ENCODE assay signal across 8 cellular contexts in the genomic region with DNA sequence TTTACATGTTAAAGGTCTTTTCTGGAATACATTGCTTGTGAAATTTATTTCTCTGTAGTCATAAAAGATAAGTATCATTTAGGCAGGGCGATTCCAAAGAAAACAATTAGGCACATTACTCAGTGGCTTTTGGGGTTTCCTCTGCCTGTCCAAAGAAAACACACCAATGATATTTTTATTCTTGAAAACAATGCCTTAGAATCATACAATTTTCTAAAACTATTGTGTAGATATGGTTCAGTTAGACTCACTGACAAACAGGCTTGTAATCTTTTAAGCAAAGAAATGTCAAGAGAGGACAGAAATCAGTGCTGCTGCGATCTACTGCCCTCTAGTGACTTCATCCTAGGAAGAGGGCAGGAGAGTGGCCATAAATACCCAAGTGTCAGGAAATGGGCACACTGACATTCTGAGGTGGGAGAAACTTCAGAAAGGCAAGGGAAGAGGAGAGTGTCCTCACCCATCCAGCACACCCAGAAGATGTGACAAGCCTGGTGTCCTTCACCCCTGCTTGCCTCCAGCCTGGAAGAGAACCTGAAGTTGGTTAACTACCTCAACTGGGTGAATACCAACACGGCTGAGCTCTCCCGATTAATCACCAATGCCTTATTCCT.
DNase-seq lines count a peak whose midpoint lies in the region; ATAC-seq and TF ChIP-seq lines count a peak whose summit lies in the region.

No MANE protein-coding gene starts in this region.

- H3K9me3 ChIP-seq in Loucy (ENCODE audit: insufficient read depth, low read depth, low read length), result no peaks in the 10 kb centered on the region

- H3K4me3 Mint-ChIP-seq in activated T-cell treated with anti-CD3 and anti-CD28 coated beads, Interleukin-2, amount 50 U/mL, for 24 hours, result no peak overlapping the region
- H3K4me3 Mint-ChIP-seq in activated B cell treated with CpG ODN at 0.5 μM for 24 hours, result no peak overlapping the region

- H3K36me3 ChIP-seq in Loucy (ENCODE audit: insufficient read depth, low read length), result peaks cover 80% of the 10 kb centered on the region

- H3K4me3 ChIP-seq in Loucy (ENCODE audit: low read length, poor library complexity, severe bottlenecking), result no peak overlapping the region
- no peak overlapping the region for H3K4me3 ChIP-seq in fibroblast of mammary gland (ENCODE audit: control insufficient read depth, low read depth, low read length)

- H3F3A ChIP-seq in Loucy (ENCODE audit: low read depth), result no peaks in the 10 kb centered on the region

- no peaks in the 10 kb centered on the region for H3K79me2 ChIP-seq in Loucy (ENCODE audit: insufficient read depth, low read length)

- no peak overlapping the region for H3K9ac ChIP-seq in Loucy (ENCODE audit: low read depth, low read length, poor library complexity, severe bottlenecking)

- ATAC-seq in activated B cell treated with CpG ODN at 0.5 μM for 24 hours (ENCODE audit: low read depth), result peak; percentile 40
- no peak for ATAC-seq in HG03460 (IDR thresholded peaks at IDR 0.05; ENCODE audit: unreplicated experiment)
- no peak for ATAC-seq in HG02678 (IDR thresholded peaks at IDR 0.05; ENCODE audit: unreplicated experiment)

- CTCF ChIA-PET in activated B cell treated with CpG ODN at 0.5 μM for 24 hours (lab: Charles Lee), result interaction anchor here (0.6 to 1.0 kb wide), 2 partner anchors 14 to 576 kb away, joined by 3 to 4 read pairs; no protein-coding TSS in a partner anchor

- intact Hi-C loops in activated B cell treated with CpG ODN at 0.5 μM for 24 hours (cut with micrococcal nuclease), result loop anchor here (2.0 to 5.0 kb wide), 2 partner anchors 363 to 561 kb away; no protein-coding TSS in a partner anchor

- DNase-seq in activated T-cell treated with anti-CD3 and anti-CD28 coated beads, Interleukin-2, amount 50 U/mL, for 24 hours, result no peak
- DNase-seq in activated T-cell treated with anti-CD3 and anti-CD28 coated beads, Interleukin-2, amount 50 U/mL, for 1 hour, result no peak
- DNase-seq in activated B cell treated with CpG ODN at 0.5 μM for 24 hours (no peak), fibroblast of mammary gland (ENCODE audit: low read depth) (peak; percentile 74), non-pigmented ciliary epithelial cell (ENCODE audit: low read depth) (peak; percentile 18)

- POLR2A ChIA-PET in activated B cell treated with CpG ODN at 0.5 μM for 24 hours (lab: Charles Lee), result no interaction called here

- peak; percentile 70 for TF ChIP-seq CTCF in Loucy (conservative IDR thresholded peaks at IDR 0.05; ENCODE audit: low read length)
- TF ChIP-seq CTCF in activated B cell treated with CpG ODN at 0.5 μM for 24 hours (IDR thresholded peaks at IDR 0.05), result no peak
- TF ChIP-seq CTCF in fibroblast of mammary gland (conservative IDR thresholded peaks at IDR 0.05; ENCODE audit: control insufficient read depth, insufficient read depth, low read depth, low read length), result peak; percentile 77

- H3K27ac Mint-ChIP-seq in activated T-cell treated with anti-CD3 and anti-CD28 coated beads, Interleukin-2, amount 50 U/mL, for 24 hours, result peak overlapping the region; percentile 90
- no peak overlapping the region for H3K27ac Mint-ChIP-seq in activated B cell treated with CpG ODN at 0.5 μM for 24 hours

- H3K4me2 ChIP-seq in Loucy (ENCODE audit: low read depth, low read length, poor library complexity, severe bottlenecking), result no peak overlapping the region

- no peaks in the 10 kb centered on the region for H3K27me3 Mint-ChIP-seq in activated T-cell treated with anti-CD3 and anti-CD28 coated beads, Interleukin-2, amount 50 U/mL, for 24 hours
- H3K27me3 Mint-ChIP-seq in activated B cell treated with CpG ODN at 0.5 μM for 24 hours, result no peaks in the 10 kb centered on the region

- H3K9me3 Mint-ChIP-seq in activated T-cell treated with anti-CD3 and anti-CD28 coated beads, Interleukin-2, amount 50 U/mL, for 24 hours, result no peaks in the 10 kb centered on the region
- no peaks in the 10 kb centered on the region for H3K9me3 Mint-ChIP-seq in activated B cell treated with CpG ODN at 0.5 μM for 24 hours

- peaks cover 6% of the 10 kb centered on the region for H3K4me1 ChIP-seq in Loucy (ENCODE audit: insufficient read depth, low read length, poor library complexity, severe bottlenecking)

- peaks cover 92% of the 10 kb centered on the region for H3K36me3 Mint-ChIP-seq in activated T-cell treated with anti-CD3 and anti-CD28 coated beads, Interleukin-2, amount 50 U/mL, for 24 hours (ENCODE audit: low read depth)
- peaks cover 87% of the 10 kb centered on the region for H3K36me3 Mint-ChIP-seq in activated B cell treated with CpG ODN at 0.5 μM for 24 hours (ENCODE audit: low read depth)

- H3K4me1 Mint-ChIP-seq in activated T-cell treated with anti-CD3 and anti-CD28 coated beads, Interleukin-2, amount 50 U/mL, for 24 hours (ENCODE audit: low read depth), result peaks cover 42% of the 10 kb centered on the region
- H3K4me1 Mint-ChIP-seq in activated B cell treated with CpG ODN at 0.5 μM for 24 hours, result peaks cover 3% of the 10 kb centered on the region

- H3K9me2 ChIP-seq in Loucy (replicated peaks; ENCODE audit: low read depth, low read length), result no peaks in the 10 kb centered on the region

- H3K27me3 ChIP-seq in Loucy (ENCODE audit: insufficient read depth, low read length, poor library complexity, severe bottlenecking), result no peaks in the 10 kb centered on the region

- no peaks in the 10 kb centered on the region for H4K20me1 ChIP-seq in Loucy (ENCODE audit: insufficient read depth, low read length, poor library complexity, severe bottlenecking)

- no peak overlapping the region for H2AFZ ChIP-seq in Loucy (ENCODE audit: low read length)

Comparison
In these comparisons a context has a peak if more than half of its experiments do, and no peak if none do; other contexts are left out.
1. DNase-seq: peak in fibroblast of mammary gland (single experiment) and non-pigmented ciliary epithelial cell (single experiment); none in activated T-cell treated with anti-CD3 and anti-CD28 coated beads, Interleukin-2, amount 50 U/mL, for 24 hours (single experiment), activated T-cell treated with anti-CD3 and anti-CD28 coated beads, Interleukin-2, amount 50 U/mL, for 1 hour (single experiment) and activated B cell treated with CpG ODN at 0.5 μM for 24 hours (single experiment).